12 cellular contexts compared by ENCODE assay signal in genomic region chr12:112998997-112999767, GRCh38. TPM values are rescaled to one million over a fixed set of nuclear protein-coding genes. Genes with fewer than 3 reads are reported as not detected.
DNase-seq lines count a peak whose midpoint lies in the region; ATAC-seq and TF ChIP-seq lines count a peak whose summit lies in the region.
"Had no signal": no experiment of that assay in that cellular context is flagged by ENCODE, and none has a peak within 500 bp of the region (broad histone marks: within the 10 kb centered on the region; RNA-seq: fewer than 3 reads in every experiment).

No MANE protein-coding gene starts in this region.

- peak; percentile 61 for DNase-seq in MM.1S
- DNase-seq in mucosa of descending colon: peak in 1 of 3 donors; percentile 15
- DNase-seq in T-helper 2 cell treated with Interferon-gamma antibody and Interleukin-4, amounts not matched to agents 5 μg/mL and 100 μg/mL, for 36 hours (ENCODE audit: low spot score): no peak
- DNase-seq in WERI-Rb-1: no peak
- DNase-seq in DMS53 treated with DMSO at 0.1 percent for 48 hours (lab: John Stamatoyannopoulos, UW; ENCODE audit: unreplicated experiment): no peak
- no peak for DNase-seq in NCI-H446 treated with DMSO at 0.1 percent for 48 hours (lab: John Stamatoyannopoulos, UW)
- DNase-seq: NCI-H2029 treated with DMSO at 0.1 percent for 48 hours had no signal

- H3K9me3 ChIP-seq in MM.1S (replicated peaks; ENCODE audit: insufficient read depth, low read length) (no peaks in the 10 kb centered on the region), mucosa of descending colon (no peaks in the 10 kb centered on the region), WERI-Rb-1 (ENCODE audit: severe bottlenecking) (peaks cover 15% of the 10 kb centered on the region)

- H3K9me3 Mint-ChIP-seq in T-helper 2 cell treated with Interferon-gamma antibody and Interleukin-4, amounts not matched to agents 5 μg/mL and 100 μg/mL, for 36 hours: peaks cover 12% of the 10 kb centered on the region

- ATAC-seq in GM19043 (IDR thresholded peaks at IDR 0.05; ENCODE audit: low read depth, unreplicated experiment): peak; percentile 85
- peak; percentile 85 for ATAC-seq in HG02588 (IDR thresholded peaks at IDR 0.05; ENCODE audit: unreplicated experiment)
- ATAC-seq in mucosa of descending colon: peak; percentile 59
- ATAC-seq: left colon had no signal

- H3K4me2 ChIP-seq in MM.1S (ENCODE audit: low read depth, low read length): no peak overlapping the region

- TF ChIP-seq CTCF in MM.1S (IDR thresholded peaks at IDR 0.05; ENCODE audit: low read length) (no peak), mucosa of descending colon (IDR thresholded peaks at IDR 0.05) (no peak), WERI-Rb-1 (IDR thresholded peaks at IDR 0.05; ENCODE audit: low read depth, low read length) (no peak)

- intact Hi-C loops in mucosa of descending colon (cut with DNase I, micrococcal nuclease): no loop called here

- H2AFZ ChIP-seq in MM.1S (ENCODE audit: low read length): no peak overlapping the region

- H3K27ac Mint-ChIP-seq in T-helper 2 cell treated with Interferon-gamma antibody and Interleukin-4, amounts not matched to agents 5 μg/mL and 100 μg/mL, for 36 hours: no peak overlapping the region

- peaks cover 7% of the 10 kb centered on the region; the same call in 1 of the 2 replicates for H3K4me1 ChIP-seq in MM.1S (ENCODE audit: low read length)
- no peaks in the 10 kb centered on the region for H3K4me1 ChIP-seq in mucosa of descending colon (ENCODE audit: low read depth)

- no peaks in the 10 kb centered on the region for H3K27me3 Mint-ChIP-seq in T-helper 2 cell treated with Interferon-gamma antibody and Interleukin-4, amounts not matched to agents 5 μg/mL and 100 μg/mL, for 36 hours (ENCODE audit: low read depth)

- H3K4me3 ChIP-seq in MM.1S (ENCODE audit: low read length) (no peak overlapping the region), mucosa of descending colon (no peak overlapping the region), WERI-Rb-1 (ENCODE audit: low read depth, low read length) (no peak overlapping the region)

- no peaks in the 10 kb centered on the region for H4K20me1 ChIP-seq in MM.1S (ENCODE audit: insufficient read depth, low read length)

- no peak overlapping the region for H3K9ac ChIP-seq in MM.1S (ENCODE audit: low read length)

- H3K79me2 ChIP-seq in MM.1S (ENCODE audit: low read length): no peaks in the 10 kb centered on the region

- H3F3A ChIP-seq in MM.1S (ENCODE audit: insufficient read depth, low read length): peaks cover 4% of the 10 kb centered on the region; the same call in 1 of the 2 replicates

- peaks cover 5% of the 10 kb centered on the region for H3K4me1 Mint-ChIP-seq in T-helper 2 cell treated with Interferon-gamma antibody and Interleukin-4, amounts not matched to agents 5 μg/mL and 100 μg/mL, for 36 hours (ENCODE audit: low read depth)

- H3K27ac ChIP-seq in MM.1S (ENCODE audit: low read length): peak overlapping the region; percentile 10; the same call in 1 of the 2 replicates
- no peak overlapping the region for H3K27ac ChIP-seq in WERI-Rb-1
- H3K27ac ChIP-seq: VCaP had no signal

- H3K27me3 ChIP-seq in MM.1S (replicated peaks; ENCODE audit: insufficient read depth, low read length): no peaks in the 10 kb centered on the region
- peaks cover 18% of the 10 kb centered on the region for H3K27me3 ChIP-seq in WERI-Rb-1 (ENCODE audit: insufficient read depth, low read depth, severe bottlenecking)

- no peak overlapping the region for H3K4me3 Mint-ChIP-seq in T-helper 2 cell treated with Interferon-gamma antibody and Interleukin-4, amounts not matched to agents 5 μg/mL and 100 μg/mL, for 36 hours

- peaks cover 88% of the 10 kb centered on the region for H3K36me3 Mint-ChIP-seq in T-helper 2 cell treated with Interferon-gamma antibody and Interleukin-4, amounts not matched to agents 5 μg/mL and 100 μg/mL, for 36 hours (ENCODE audit: low read depth)

- H3K36me3 ChIP-seq in MM.1S (replicated peaks; ENCODE audit: insufficient read depth, low read length): no peaks in the 10 kb centered on the region
- no peaks in the 10 kb centered on the region for H3K36me3 ChIP-seq in mucosa of descending colon (ENCODE audit: low read depth)
- no peaks in the 10 kb centered on the region for H3K36me3 ChIP-seq in WERI-Rb-1

- H3K9me2 ChIP-seq in MM.1S (replicated peaks; ENCODE audit: insufficient read depth, low read length): no peaks in the 10 kb centered on the region

RNA-seq across cellular contexts. Expression of gene OAS2, which starts 20.9 kb away (rescaled TPM):
- total RNA-seq in mucosa of descending colon: 1 to 10 TPM; 4.6 to 7.0 (median 5.5) TPM

RNA-seq across cellular contexts. Expression of gene DTX1, which starts 57.3 kb away (rescaled TPM):
- 1 to 10 TPM in 2 of 3 donors, under 1 TPM in 1; 0.67 to 5.9 (median 1.6) TPM for total RNA-seq in mucosa of descending colon
- total RNA-seq: fibroblast of lung had no signal
